ENCODE assay signal across 8 cellular contexts in genomic region chr10:118753331-118753730, GRCh38. TPM values are rescaled to one million over a fixed set of nuclear protein-coding genes. Genes with fewer than 3 reads are reported as not detected.
DNase-seq lines count a peak whose midpoint lies in the region; ATAC-seq and TF ChIP-seq lines count a peak whose summit lies in the region.

No MANE protein-coding gene starts in this region.

- TF ChIP-seq CTCF in Loucy (conservative IDR thresholded peaks at IDR 0.05; ENCODE audit: low read length) (no peak), dorsolateral prefrontal cortex (IDR thresholded peaks at IDR 0.05 in 54 of 56, conservative IDR thresholded peaks at IDR 0.05 in 2 of 56; ENCODE audit: low read depth in 1 of 56, partially characterized antibody in 56 of 56) (no peak)

- no peak for TF ChIP-seq POLR2A in GM18505 (IDR thresholded peaks at IDR 0.05; ENCODE audit: borderline replicate concordance, extremely low read depth, insufficient read depth, insufficient read length)

- H3K36me3 ChIP-seq in BLaER1 (peaks cover 25% of the 10 kb centered on the region), Loucy (ENCODE audit: insufficient read depth, low read length) (no peaks in the 10 kb centered on the region)

- H3K9ac ChIP-seq in BLaER1 (peak overlapping the region; percentile 87), Loucy (ENCODE audit: low read depth, low read length, poor library complexity, severe bottlenecking) (peak overlapping the region; percentile 89)

- H3K9me3 Mint-ChIP-seq in naive thymus-derived CD8-positive, alpha-beta T cell: no peaks in the 10 kb centered on the region

- POLR2A ChIA-PET in naive thymus-derived CD8-positive, alpha-beta T cell (lab: Charles Lee): interaction anchor here (1.2 to 3.0 kb wide), 3 partner anchors 7 to 1119 kb away, joined by 4 to 38 read pairs (median 10); partner anchors contain the start of gene MCMBP

- H3K27ac ChIP-seq in BLaER1 (peak overlapping the region; percentile 90), dorsolateral prefrontal cortex (peak overlapping the region in 3 of 59 donors; percentile 90 to 96 (median 91))

- H3F3A ChIP-seq in Loucy (ENCODE audit: low read depth): no peaks in the 10 kb centered on the region

- H3K9me3 ChIP-seq in BLaER1 (peaks cover 14% of the 10 kb centered on the region), Loucy (ENCODE audit: insufficient read depth, low read depth, low read length) (no peaks in the 10 kb centered on the region)

- peak overlapping the region; percentile 88 for H3K4me3 ChIP-seq in BLaER1
- peak overlapping the region; percentile 93 for H3K4me3 ChIP-seq in Loucy (ENCODE audit: low read length, poor library complexity, severe bottlenecking)
- H3K4me3 ChIP-seq in dorsolateral prefrontal cortex: peak overlapping the region; percentile 68 to 100 (median 96)

- peaks cover 29 to 58% (median 55%) of the 10 kb centered on the region in 4 donors for H3K4me1 Mint-ChIP-seq in naive thymus-derived CD8-positive, alpha-beta T cell

- H3K27me3 ChIP-seq in BLaER1 (no peaks in the 10 kb centered on the region), Loucy (ENCODE audit: insufficient read depth, low read length, poor library complexity, severe bottlenecking) (no peaks in the 10 kb centered on the region), dorsolateral prefrontal cortex (no peaks in the 10 kb centered on the region)

- H4K20me1 ChIP-seq in BLaER1 (peaks cover 63% of the 10 kb centered on the region), Loucy (ENCODE audit: insufficient read depth, low read length, poor library complexity, severe bottlenecking) (peaks cover 56% of the 10 kb centered on the region)

- H3K27ac Mint-ChIP-seq in naive thymus-derived CD8-positive, alpha-beta T cell: peak overlapping the region; percentile 81 to 96 (median 93)

- peaks cover 0 to 4% (median 0%) of the 10 kb centered on the region in 5 donors for H3K27me3 Mint-ChIP-seq in naive thymus-derived CD8-positive, alpha-beta T cell

- peaks cover 59% of the 10 kb centered on the region for H3K79me2 ChIP-seq in Loucy (ENCODE audit: insufficient read depth, low read length)

- peak overlapping the region; percentile 95 for H3K4me2 ChIP-seq in BLaER1
- H3K4me2 ChIP-seq in Loucy (ENCODE audit: low read depth, low read length, poor library complexity, severe bottlenecking): peak overlapping the region; percentile 85

- H3K4me3 Mint-ChIP-seq in naive thymus-derived CD8-positive, alpha-beta T cell: peak overlapping the region; percentile 87 to 98 (median 92)

- intact Hi-C loops in dorsolateral prefrontal cortex (cut with DNase I): loop anchor here (5.0 to 10.0 kb wide), 4 partner anchors 79 to 844 kb away; partner anchors contain the start of genes EIF3A (in 1 of the 2), NANOS1 (in 1 of the 2) and TIAL1 (in 1 of the 2)

- peaks cover 36% of the 10 kb centered on the region for H3K4me1 ChIP-seq in BLaER1
- peaks cover 43% of the 10 kb centered on the region for H3K4me1 ChIP-seq in Loucy (ENCODE audit: insufficient read depth, low read length, poor library complexity, severe bottlenecking)

- no peaks in the 10 kb centered on the region for H3K9me2 ChIP-seq in Loucy (replicated peaks; ENCODE audit: low read depth, low read length)

- no peak overlapping the region for H2AFZ ChIP-seq in Loucy (ENCODE audit: low read length)

- ATAC-seq in naive thymus-derived CD8-positive, alpha-beta T cell: no peak
- ATAC-seq in GM21825 (IDR thresholded peaks at IDR 0.05; ENCODE audit: unreplicated experiment): no peak
- no peak for ATAC-seq in GM18505 (IDR thresholded peaks at IDR 0.05; ENCODE audit: unreplicated experiment)

- DNase-seq in dorsolateral prefrontal cortex (no peak), kidney glomerular epithelial cell (lab: John Stamatoyannopoulos, UW) (no peak), NCI-H146 treated with DMSO at 0.1 percent for 48 hours (lab: John Stamatoyannopoulos, UW; ENCODE audit: unreplicated experiment) (no peak)
- DNase-seq in naive thymus-derived CD8-positive, alpha-beta T cell: no peak

- peaks cover 0 to 9% (median 0%) of the 10 kb centered on the region in 3 donors for H3K36me3 Mint-ChIP-seq in naive thymus-derived CD8-positive, alpha-beta T cell

RNA-seq across cellular contexts. Expression of gene CACUL1, which starts 1.4 kb away (rescaled TPM):
- 10 to 100 TPM; 35.3 to 76.5 (median 52.9) TPM for total RNA-seq in dorsolateral prefrontal cortex
- 10 to 100 TPM; 37.8 to 42.1 TPM for total RNA-seq in naive thymus-derived CD8-positive, alpha-beta T cell
- polyA plus RNA-seq in naive thymus-derived CD8-positive, alpha-beta T cell: 10 to 100 TPM; 23.1 to 29.2 (median 25.4) TPM
